Comparison of ENCODE assay signal across 18 cellular contexts in the genomic region with DNA sequence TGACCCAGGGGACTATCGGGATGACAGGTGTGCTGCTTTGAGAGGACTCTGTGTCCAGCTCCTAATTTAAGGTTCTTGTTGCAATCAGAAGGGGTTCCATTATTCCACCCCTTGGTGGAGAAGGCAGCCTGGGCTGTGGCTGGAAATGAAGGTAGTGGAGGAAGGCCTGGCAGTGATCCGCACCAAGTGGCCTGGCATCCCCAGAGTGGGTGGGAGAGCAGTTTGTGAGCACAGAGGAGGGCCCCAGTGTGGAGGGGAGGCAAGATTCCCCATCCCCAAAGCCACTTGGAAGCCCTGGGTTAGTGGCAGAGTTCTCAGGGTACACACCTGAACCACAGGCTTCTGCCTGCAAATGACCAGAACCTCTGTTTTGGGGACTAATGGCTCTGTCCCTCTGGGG. TPM values are rescaled to one million over a fixed set of nuclear protein-coding genes. Genes with fewer than 3 reads are reported as not detected.
DNase-seq lines count a peak whose midpoint lies in the region; ATAC-seq and TF ChIP-seq lines count a peak whose summit lies in the region.
"Had no signal": no experiment of that assay in that cellular context is flagged by ENCODE, and none has a peak within 500 bp of the region (broad histone marks: within the 10 kb centered on the region; RNA-seq: fewer than 3 reads in every experiment).

No MANE protein-coding gene starts in this region.

- H3K27ac Mint-ChIP-seq in endodermal cell, result peak overlapping the region; percentile 33
- H3K27ac Mint-ChIP-seq in nephron, result peak overlapping the region; percentile 44 to 84 (median 61)
- H3K27ac Mint-ChIP-seq in type B pancreatic cell, result peak overlapping the region; percentile 0
- H3K27ac Mint-ChIP-seq: CD4-positive, alpha-beta memory T cell; IgD-negative memory B cell had no signal

- DNase-seq in activated effector memory CD4-positive, alpha-beta T cell treated with anti-CD3 and anti-CD28 coated beads, Interleukin-2, amount 50 U/mL, for 16 hours, result peak; percentile 37
- no peak for DNase-seq in activated effector memory CD4-positive, alpha-beta T cell treated with Interleukin-2 at 50 U/mL for 16 hours
- DNase-seq in endodermal cell (no peak), type B pancreatic cell (ENCODE audit: extremely low spot score, unreplicated experiment) (no peak), omental fat pad (ENCODE audit: low spot score) (no peak), NCI-H1092 treated with DMSO at 0.1 percent for 48 hours (lab: John Stamatoyannopoulos, UW) (no peak), dedifferentiated amniotic fluid mesenchymal stem cell (ENCODE audit: extremely low spot score) (no peak)
- DNase-seq: ACHN; C1 segment of cervical spinal cord; CD4-positive, alpha-beta memory T cell; COR-L47; DMS153; GF-D8 had no signal

- H3K36me3 Mint-ChIP-seq in endodermal cell (ENCODE audit: low read depth) (no peaks in the 10 kb centered on the region), nephron (ENCODE audit: low read depth) (no peaks in the 10 kb centered on the region), type B pancreatic cell (no peaks in the 10 kb centered on the region)
- H3K36me3 Mint-ChIP-seq: CD4-positive, alpha-beta memory T cell; IgD-negative memory B cell had no signal

- no peak overlapping the region for H3K9ac ChIP-seq in endodermal cell (ENCODE audit: extremely low read depth, low read length, poor library complexity, severe bottlenecking)

- no peaks in the 10 kb centered on the region for H3K36me3 ChIP-seq in endodermal cell (ENCODE audit: control insufficient read depth, insufficient read depth, low read length)

- no peaks in the 10 kb centered on the region for H3K27me3 ChIP-seq in endodermal cell (ENCODE audit: control insufficient read depth, insufficient read depth, low read length, poor library complexity, severe bottlenecking)

- no peak overlapping the region for H3K27ac ChIP-seq in endodermal cell (ENCODE audit: low read depth, low read length)

- peaks cover 33% of the 10 kb centered on the region for H3K4me1 Mint-ChIP-seq in endodermal cell
- peaks cover 39% of the 10 kb centered on the region for H3K4me1 Mint-ChIP-seq in nephron
- H3K4me1 Mint-ChIP-seq in type B pancreatic cell (ENCODE audit: unreplicated experiment), result peaks cover 25% of the 10 kb centered on the region
- H3K4me1 Mint-ChIP-seq: CD4-positive, alpha-beta memory T cell had no signal

- H3K27me3 Mint-ChIP-seq in endodermal cell (ENCODE audit: insufficient read depth) (no peaks in the 10 kb centered on the region), nephron (ENCODE audit: low read depth) (peaks cover 9% of the 10 kb centered on the region), type B pancreatic cell (peaks cover 43% of the 10 kb centered on the region)
- H3K27me3 Mint-ChIP-seq: IgD-negative memory B cell had no signal

- TF ChIP-seq CTCF in endodermal cell (conservative IDR thresholded peaks at IDR 0.05), result no peak
- no peak for TF ChIP-seq CTCF in nephron (IDR thresholded peaks at IDR 0.05; ENCODE audit: unreplicated experiment in 3 of 3)
- TF ChIP-seq CTCF in type B pancreatic cell (conservative IDR thresholded peaks at IDR 0.05), result no peak
- no peak for TF ChIP-seq CTCF in omental fat pad (IDR thresholded peaks at IDR 0.05)

- H3K4me3 Mint-ChIP-seq in endodermal cell (no peak overlapping the region), nephron (no peak overlapping the region), type B pancreatic cell (no peak overlapping the region)
- H3K4me3 Mint-ChIP-seq: CD4-positive, alpha-beta memory T cell; IgD-negative memory B cell had no signal

- H3K9me3 Mint-ChIP-seq in endodermal cell (no peaks in the 10 kb centered on the region), nephron (no peaks in the 10 kb centered on the region), type B pancreatic cell (no peaks in the 10 kb centered on the region)
- H3K9me3 Mint-ChIP-seq: CD4-positive, alpha-beta memory T cell; IgD-negative memory B cell had no signal

- WGBS in endodermal cell (ENCODE audit: insufficient coverage in 1 of 2, insufficient read length in 1 of 2), 2 experiments, result 97 to 100% methylated on average over 1 to 2 of the region's 2 CpGs

- H3K9me3 ChIP-seq in endodermal cell (ENCODE audit: control insufficient read depth, low read length), result no peaks in the 10 kb centered on the region

- H3K4me1 ChIP-seq in endodermal cell (ENCODE audit: control insufficient read depth, insufficient read depth, low read length), result peaks cover 18% of the 10 kb centered on the region

- no peak overlapping the region for H3K4me3 ChIP-seq in endodermal cell (ENCODE audit: low read length)

- ATAC-seq in omental fat pad (ENCODE audit: low FRiP score), result no peak
- ATAC-seq: HCT116 had no signal

RNA-seq across cellular contexts. Expression of a gene that starts 2.3 kb away (rescaled TPM):
- total RNA-seq in endodermal cell (under 1 TPM; 0.29 to 0.38 TPM), type B pancreatic cell (ENCODE audit: low replicate concordance) (1.4 and 1.5 TPM in 2 replicates), omental fat pad (not detected)
- polyA plus RNA-seq in endodermal cell (2013, experiment 1 of 2), result not detected
- polyA plus RNA-seq in endodermal cell (2013, experiment 2 of 2), result 0.21 TPM
- total RNA-seq: CD4-positive, alpha-beta memory T cell; H4; HT1080 had no signal
- polyA plus RNA-seq: CD4-positive, alpha-beta memory T cell; IgD-negative memory B cell had no signal

Comparison
In these comparisons a context has a peak if more than half of its experiments do, and no peak if none do; other contexts are left out.
1. H3K27ac Mint-ChIP-seq: peak in every context shown above with its lines; median percentile 61 in nephron; 33 in endodermal cell; 0 in type B pancreatic cell.